8 cellular contexts compared by ENCODE assay signal in the genomic region with DNA sequence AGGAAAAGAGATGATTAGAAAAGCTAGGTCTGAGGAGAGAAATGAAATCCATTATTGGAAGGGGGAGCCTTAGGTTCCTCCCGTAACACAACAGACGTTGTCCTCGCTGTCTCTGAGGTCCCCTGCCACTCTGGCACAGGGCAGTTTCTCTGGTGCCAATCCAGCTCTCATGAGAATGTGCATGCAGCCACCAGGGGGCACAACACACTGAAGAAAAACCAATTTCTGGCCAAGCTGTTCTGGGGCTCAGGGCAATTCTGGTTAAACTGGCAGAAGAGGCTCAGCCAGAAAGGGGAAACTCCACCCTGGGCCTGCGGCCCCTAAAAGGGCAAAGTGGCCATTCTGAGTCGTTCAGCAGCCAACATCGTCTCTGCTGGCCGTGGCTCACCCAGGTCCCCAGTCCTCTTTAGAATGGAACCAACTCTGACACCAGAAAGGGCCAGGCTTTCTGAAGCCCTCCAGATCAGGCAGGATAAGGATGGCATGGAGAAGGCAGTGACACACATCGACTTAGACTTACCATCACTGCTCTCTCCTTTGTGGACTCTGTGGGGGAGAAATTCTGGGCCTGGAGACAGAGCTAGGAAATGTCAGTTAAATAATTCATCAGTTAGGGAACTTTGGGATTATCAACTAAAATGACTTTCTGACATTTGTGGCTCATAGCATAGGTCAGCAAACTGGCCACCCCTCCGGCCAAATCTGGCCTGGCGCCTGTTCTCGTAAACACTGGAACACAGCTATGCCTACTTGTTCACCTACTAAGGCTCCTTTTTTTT. TPM values are rescaled to one million over a fixed set of nuclear protein-coding genes. Genes with fewer than 3 reads are reported as not detected.
DNase-seq lines count a peak whose midpoint lies in the region; ATAC-seq and TF ChIP-seq lines count a peak whose summit lies in the region.

No MANE protein-coding gene starts in this region.

- H3K9me3 Mint-ChIP-seq in CD4-positive, alpha-beta T cell, result no peaks in the 10 kb centered on the region

- no peak overlapping the region for H2AFZ ChIP-seq in mesenchymal stem cell (ENCODE audit: low read depth, low read length)

- H2AK5ac ChIP-seq in mesenchymal stem cell (ENCODE audit: low read length, severe bottlenecking), result no peak overlapping the region

- H3K23ac ChIP-seq in mesenchymal stem cell (ENCODE audit: low read length in 2 of 2), result no peak overlapping the region

- H3K4me3 ChIP-seq in mesenchymal stem cell (ENCODE audit: insufficient read depth in 1 of 2, low read depth in 1 of 2, low read length in 2 of 2), result no peak overlapping the region

- H4K91ac ChIP-seq in mesenchymal stem cell (ENCODE audit: low read length), result no peak overlapping the region

- intact Hi-C loops in CD4-positive, alpha-beta T cell (cut with DNase I, micrococcal nuclease), result loop anchor here (1.0 to 10.0 kb wide), 7 partner anchors 58 to 382 kb away; a partner anchor contains a TSS

- no peak overlapping the region for H3K27ac ChIP-seq in CD4-positive, alpha-beta T cell (ENCODE audit: low read depth, low read length)
- no peak overlapping the region for H3K27ac ChIP-seq in mesenchymal stem cell (ENCODE audit: low read length, poor library complexity, severe bottlenecking)

- no peak overlapping the region for H3K14ac ChIP-seq in mesenchymal stem cell (ENCODE audit: low read length in 2 of 2)

- H3K27ac Mint-ChIP-seq in CD4-positive, alpha-beta T cell, result peak overlapping the region; percentile 64

- no peak overlapping the region for H2BK15ac ChIP-seq in mesenchymal stem cell (ENCODE audit: low read depth, poor library complexity, severe bottlenecking)

- peaks cover 14% of the 10 kb centered on the region for H3K4me1 ChIP-seq in mesenchymal stem cell (ENCODE audit: control insufficient read depth, insufficient read depth, low read depth, low read length)

- no peak overlapping the region for H2BK5ac ChIP-seq in mesenchymal stem cell (ENCODE audit: low read depth, low read length, poor library complexity, severe bottlenecking)

- TF ChIP-seq CTCF in CD4-positive, alpha-beta T cell (IDR thresholded peaks at IDR 0.05), result peak; percentile 88

- peaks cover 5% of the 10 kb centered on the region for H3K4me1 Mint-ChIP-seq in CD4-positive, alpha-beta T cell (ENCODE audit: low read depth)

- H4K8ac ChIP-seq in mesenchymal stem cell (ENCODE audit: low read length), result no peak overlapping the region

- H3K79me1 ChIP-seq in mesenchymal stem cell (replicated peaks; ENCODE audit: low read length, poor library complexity, severe bottlenecking), result peaks cover 19% of the 10 kb centered on the region

- H3K36me3 Mint-ChIP-seq in CD4-positive, alpha-beta T cell (ENCODE audit: low read depth), result peaks cover 73% of the 10 kb centered on the region

- peaks cover 35 to 54% of the 10 kb centered on the region in 2 experiments for H3K36me3 ChIP-seq in mesenchymal stem cell (ENCODE audit: control insufficient read depth in 1 of 2, insufficient read depth in 2 of 2, low read depth in 1 of 2, low read length in 2 of 2)

- no peak overlapping the region for H3K4ac ChIP-seq in mesenchymal stem cell (ENCODE audit: low read depth in 1 of 2, low read length in 2 of 2)

- peak overlapping the region; percentile 7 for H3K9ac ChIP-seq in mesenchymal stem cell (ENCODE audit: low read length)

- no peak overlapping the region for H2BK12ac ChIP-seq in mesenchymal stem cell (ENCODE audit: low read length in 2 of 2)

- H3K4me3 Mint-ChIP-seq in CD4-positive, alpha-beta T cell, result no peak overlapping the region

- peak; percentile 59 to 77 (median 66) for DNase-seq in CD4-positive, alpha-beta T cell
- peak; percentile 69 for DNase-seq in NCI-H774 (lab: John Stamatoyannopoulos, UW)
- peak; percentile 41 to 63 for DNase-seq in activated CD8-positive, alpha-beta memory T cell treated with anti-CD3 and anti-CD28 coated beads for 1 hour (ENCODE audit: extremely low read depth in 1 of 2, low read depth in 1 of 2)
- DNase-seq in effector CD8-positive, alpha-beta T cell (lab: John Stamatoyannopoulos, UW), result peak; percentile 56
- DNase-seq in mesenchymal stem cell, result peak; percentile 68
- DNase-seq in stimulated activated CD8-positive, alpha-beta memory T cell treated with anti-CD3 and anti-CD28 coated beads, Interleukin-15, amount 100 ng/mL, for 1 hour (ENCODE audit: low read depth), result peak; percentile 61

- CTCF ChIA-PET in CD4-positive, alpha-beta T cell (lab: Charles Lee), result interaction anchor here (0.6 to 2.4 kb wide), 13 partner anchors 10 to 380 kb away, joined by 3 to 29 read pairs (median 3); no protein-coding TSS in a partner anchor

- no peaks in the 10 kb centered on the region for H3K27me3 Mint-ChIP-seq in CD4-positive, alpha-beta T cell

- no peak overlapping the region for H3K18ac ChIP-seq in mesenchymal stem cell (ENCODE audit: low read depth in 1 of 2, low read length in 2 of 2)

- no peak overlapping the region for H2BK120ac ChIP-seq in mesenchymal stem cell (ENCODE audit: low read depth, low read length)

- H3K9me3 ChIP-seq in CD4-positive, alpha-beta T cell (ENCODE audit: control insufficient read depth, low read length), result no peaks in the 10 kb centered on the region
- no peaks in the 10 kb centered on the region for H3K9me3 ChIP-seq in mesenchymal stem cell (ENCODE audit: control insufficient read depth, low read length)

- 78% methylated on average over 11 of the region's 11 CpGs for WGBS in mesenchymal stem cell

- H3K4me2 ChIP-seq in mesenchymal stem cell (ENCODE audit: low read length, poor library complexity, severe bottlenecking), result no peak overlapping the region

- ATAC-seq in CD4-positive, alpha-beta T cell (ENCODE audit: poor library complexity), result peak; percentile 87
- ATAC-seq in GM19397 (IDR thresholded peaks at IDR 0.05; ENCODE audit: unreplicated experiment) (peak; percentile 82), HG03520 (IDR thresholded peaks at IDR 0.05; ENCODE audit: unreplicated experiment) (peak; percentile 83)

- POLR2A ChIA-PET in CD4-positive, alpha-beta T cell (lab: Charles Lee), result interaction anchor here (0.8 to 2.0 kb wide), 5 partner anchors 57 to 357 kb away, joined by 3 to 10 read pairs (median 7); a partner anchor contains a TSS

- no peaks in the 10 kb centered on the region for H3K27me3 ChIP-seq in CD4-positive, alpha-beta T cell (ENCODE audit: control insufficient read depth, insufficient read depth, low read length)
- no peaks in the 10 kb centered on the region for H3K27me3 ChIP-seq in mesenchymal stem cell (ENCODE audit: control insufficient read depth in 1 of 2, insufficient read depth in 1 of 2, low read length in 2 of 2)

RNA-seq across cellular contexts. Expression of a gene that starts 58.5 kb away (rescaled TPM):
- total RNA-seq in CD4-positive, alpha-beta T cell, result 10 to 100 TPM; 52.0 to 55.4 TPM
- polyA plus RNA-seq in mesenchymal stem cell (2013, experiment 1 of 2), result 85.7 TPM
- 89.2 TPM for polyA plus RNA-seq in mesenchymal stem cell (2013, experiment 2 of 2)
